Comparison of ENCODE assay signal across 1 cellular context in genomic region chr19:3360494-3361383, GRCh38.
TF ChIP-seq lines count a peak whose summit lies in the region.

No MANE protein-coding gene starts in this region.

TF ChIP-seq in GM12878, 131 proteins besides CTCF, POLR2A, EP300 and RAD21 (continued from another document and continues in another):
- TF ChIP-seq USF1 (IDR thresholded peaks at IDR 0.05; ENCODE audit: borderline replicate concordance, extremely low read length, insufficient read depth, low read depth, low read length) (no peak), MAX (IDR thresholded peaks at IDR 0.05; ENCODE audit: low read depth, low read length) (no peak; the same call in none of the 2 replicates), MTA2 (IDR thresholded peaks at IDR 0.05; ENCODE audit: low read depth) (peak; percentile 35; the same call in 1 of the 2 replicates), TBL1XR1 (IDR thresholded peaks at IDR 0.05; ENCODE audit: low read depth, low read length) (no peak), RCOR1 (conservative IDR thresholded peaks at IDR 0.05; ENCODE audit: low read depth, low read length) (no peak), HDAC2 (IDR thresholded peaks at IDR 0.05) (no peak), LARP7 (IDR thresholded peaks at IDR 0.05) (peak; percentile 26; the same call in 1 of the 2 replicates), E2F8 (IDR thresholded peaks at IDR 0.05; ENCODE audit: low read depth, partially characterized antibody) (no peak), SPI1 (IDR thresholded peaks at IDR 0.05; ENCODE audit: borderline replicate concordance, insufficient read depth, low read depth, low read length) (peak; percentile 60; the same call in 1 of the 2 replicates), ASH2L (IDR thresholded peaks at IDR 0.05; ENCODE audit: borderline replicate concordance, low read depth) (no peak), NFIC (IDR thresholded peaks at IDR 0.05; ENCODE audit: low read depth, low read length) (no peak), RELB (IDR thresholded peaks at IDR 0.05; ENCODE audit: low read depth) (peak; percentile 60), MXI1 (IDR thresholded peaks at IDR 0.05; ENCODE audit: low read depth, low read length) (peak; percentile 87), BRCA1 (IDR thresholded peaks at IDR 0.05; ENCODE audit: low read depth, low read length) (no peak), CEBPZ (IDR thresholded peaks at IDR 0.05; ENCODE audit: low read depth, low read length) (no peak), ATF7 (IDR thresholded peaks at IDR 0.05; ENCODE audit: low read depth) (no peak), SIX5 (IDR thresholded peaks at IDR 0.05; ENCODE audit: low read depth, low read length, severe bottlenecking) (no peak), NBN (IDR thresholded peaks at IDR 0.05) (peak; percentile 75), KAT2A (conservative IDR thresholded peaks at IDR 0.05; ENCODE audit: control insufficient read depth, low read depth, low read length) (no peak), NR2C1 (IDR thresholded peaks at IDR 0.05) (no peak), NR2C2 (IDR thresholded peaks at IDR 0.05; ENCODE audit: borderline replicate concordance, control insufficient read depth, insufficient read length, low read depth) (no peak), POLR2AphosphoS5 (IDR thresholded peaks at IDR 0.05; ENCODE audit: low read length) (peak; percentile 38; the same call in 1 of the 2 replicates), IKZF1 (conservative IDR thresholded peaks at IDR 0.05) (peak; percentile 70), FOS (IDR thresholded peaks at IDR 0.05; ENCODE audit: borderline replicate concordance, extremely low read depth, insufficient read length) (no peak), NFXL1 (IDR thresholded peaks at IDR 0.05; ENCODE audit: borderline replicate concordance) (no peak), IKZF2 (IDR thresholded peaks at IDR 0.05) (no peak; a peak in 1 of 4 replicates), SP1 (IDR thresholded peaks at IDR 0.05; ENCODE audit: low read depth, low read length) (no peak), ZBTB40 (IDR thresholded peaks at IDR 0.05; ENCODE audit: borderline replicate concordance) (no peak), YY1 (IDR thresholded peaks at IDR 0.05; ENCODE audit: low read depth, low read length) (0 out of 2 replicates have a peak, but pooled peaks have one; percentile 2), SREBF2 (IDR thresholded peaks at IDR 0.05; ENCODE audit: low read length) (no peak), HSF1 (IDR thresholded peaks at IDR 0.05; ENCODE audit: low read depth, low read length) (no peak), ETV6 (conservative IDR thresholded peaks at IDR 0.05 in 1 of 2, IDR thresholded peaks at IDR 0.05 in 1 of 2; ENCODE audit: borderline replicate concordance in 1 of 2, low read depth in 1 of 2) (no peak), HCFC1 (IDR thresholded peaks at IDR 0.05; ENCODE audit: low read length) (no peak), GATAD2B (conservative IDR thresholded peaks at IDR 0.05; ENCODE audit: low read depth) (peak; percentile 71), ZBED1 (IDR thresholded peaks at IDR 0.05; ENCODE audit: borderline replicate concordance) (no peak), E4F1 (IDR thresholded peaks at IDR 0.05; ENCODE audit: borderline replicate concordance, partially characterized antibody) (no peak), SMARCA5 (IDR thresholded peaks at IDR 0.05) (no peak), RELA (IDR thresholded peaks at IDR 0.05; ENCODE audit: borderline replicate concordance, partially characterized antibody) (no peak), NKRF (conservative IDR thresholded peaks at IDR 0.05) (peak; percentile 12), NFYA (IDR thresholded peaks at IDR 0.05; ENCODE audit: borderline replicate concordance, low read depth, low read length) (no peak), PAX5 (IDR thresholded peaks at IDR 0.05; ENCODE audit: borderline replicate concordance, low read depth, low read length) (0 out of 2 replicates have a peak, but pooled peaks have one; percentile 16), NR2F1 (conservative IDR thresholded peaks at IDR 0.05) (peak; percentile 63), ZZZ3 (IDR thresholded peaks at IDR 0.05; ENCODE audit: control insufficient read depth, insufficient read length, low read depth) (no peak)
